In genomic region chr17:49763735-49764558, GRCh38 we compare ENCODE assay signal across 8 cellular contexts. TPM values are rescaled to one million over a fixed set of nuclear protein-coding genes. Genes with fewer than 3 reads are reported as not detected.
DNase-seq lines count a peak whose midpoint lies in the region; ATAC-seq and TF ChIP-seq lines count a peak whose summit lies in the region.

TSS of gene FAM117A (minus strand) at chr17:49764131. CDS start at chr17:49764087, 44 bp downstream.

- CTCF ChIA-PET in CD4-positive, alpha-beta T cell (lab: Charles Lee): interaction anchor here (0.8 to 8.3 kb wide), 6 partner anchors 12 to 194 kb away, joined by 3 to 67 read pairs (median 12); partner anchors contain the start of gene SLC35B1

- POLR2A ChIA-PET in CD4-positive, alpha-beta T cell (lab: Charles Lee): interaction anchor here (0.6 to 9.5 kb wide), 31 partner anchors 8 to 1717 kb away, joined by 3 to 253 read pairs (median 5); partner anchors contain the start of genes KAT7, NFE2L1, PHB1 and SLC35B1

- ATAC-seq in CD4-positive, alpha-beta T cell (ENCODE audit: poor library complexity): peak; percentile 87
- ATAC-seq in GM19452 (IDR thresholded peaks at IDR 0.05; ENCODE audit: unreplicated experiment): peak; percentile 96
- ATAC-seq in HG03575 (IDR thresholded peaks at IDR 0.05; ENCODE audit: extremely low read depth, insufficient number of reproducible peaks, low FRiP score, unreplicated experiment): peak; percentile 84

- no peaks in the 10 kb centered on the region for H3K9me3 Mint-ChIP-seq in CD4-positive, alpha-beta T cell

- peak within 1 kb of the TSS; percentile 76 for H3K27ac Mint-ChIP-seq in CD4-positive, alpha-beta T cell

- peaks cover 13 to 34% of the 10 kb centered on the region in 2 donors for H3K4me1 ChIP-seq in duodenal mucosa (ENCODE audit: control insufficient read depth in 1 of 2, insufficient read depth in 2 of 2, low read length in 2 of 2)

- no peaks in the 10 kb centered on the region for H3K9me3 ChIP-seq in CD4-positive, alpha-beta T cell (ENCODE audit: control insufficient read depth, low read length)
- no peaks in the 10 kb centered on the region for H3K9me3 ChIP-seq in duodenal mucosa (ENCODE audit: control insufficient read depth in 1 of 2, low read length in 2 of 2)

- H3K27me3 Mint-ChIP-seq in CD4-positive, alpha-beta T cell: no peaks in the 10 kb centered on the region

- H3K9ac ChIP-seq in duodenal mucosa (ENCODE audit: low read depth in 1 of 2, low read length in 2 of 2): peak within 1 kb of the TSS; percentile 51 to 65

- H3K36me3 Mint-ChIP-seq in CD4-positive, alpha-beta T cell (ENCODE audit: low read depth): peaks cover 25% of the 10 kb centered on the region

- intact Hi-C loops in CD4-positive, alpha-beta T cell (cut with DNase I, micrococcal nuclease): loop anchor here (1.0 to 2.0 kb wide), 5 partner anchors 15 to 56 kb away; partner anchors contain the start of gene KAT7 (in 2 of the 2)
- intact Hi-C loops in lower leg skin (cut with DNase I; ENCODE audit: low total_unique reads): no loop called here

- H3K27me3 ChIP-seq in CD4-positive, alpha-beta T cell (ENCODE audit: control insufficient read depth, insufficient read depth, low read length): no peaks in the 10 kb centered on the region
- no peaks in the 10 kb centered on the region for H3K27me3 ChIP-seq in duodenal mucosa (ENCODE audit: control insufficient read depth in 1 of 2, insufficient read depth in 2 of 2, low read length in 2 of 2)

- H3K4me3 Mint-ChIP-seq in CD4-positive, alpha-beta T cell: peak within 1 kb of the TSS; percentile 95

- H3K4me1 Mint-ChIP-seq in CD4-positive, alpha-beta T cell (ENCODE audit: low read depth): peaks cover 54% of the 10 kb centered on the region

- H3K27ac ChIP-seq in CD4-positive, alpha-beta T cell (ENCODE audit: low read depth, low read length): peak within 1 kb of the TSS; percentile 67
- no peak within 1 kb of the TSS for H3K27ac ChIP-seq in duodenal mucosa (ENCODE audit: low read depth, low read length)

- no peak for TF ChIP-seq CTCF in CD4-positive, alpha-beta T cell (IDR thresholded peaks at IDR 0.05)
- no peak for TF ChIP-seq CTCF in lower leg skin (IDR thresholded peaks at IDR 0.05)

- H3K4me3 ChIP-seq in duodenal mucosa (ENCODE audit: low read depth in 1 of 2, low read length in 2 of 2) (peak within 1 kb of the TSS; percentile 77 to 81), lower leg skin (ENCODE audit: low read depth, poor library complexity, severe bottlenecking) (peak within 1 kb of the TSS; percentile 58)

- no peak for TF ChIP-seq POLR2A in lower leg skin (IDR thresholded peaks at IDR 0.05)

- DNase-seq in CD4-positive, alpha-beta T cell: peak; percentile 91 to 99 (median 92)
- peak; percentile 99 for DNase-seq in NCI-H82 treated with DMSO at 0.1 percent for 48 hours (lab: John Stamatoyannopoulos, UW; ENCODE audit: unreplicated experiment)
- peak; percentile 96 to 97 for DNase-seq in activated CD4-positive, alpha-beta T cell treated with anti-CD3 and anti-CD28 coated beads, Interleukin-2, amount 50 U/mL, for 48 hours
- peak; percentile 97 to 99 for DNase-seq in lower leg skin (ENCODE audit: low spot score in 2 of 2)
- DNase-seq in stimulated activated CD4-positive, alpha-beta T cell treated with anti-CD3 and anti-CD28 coated beads, Interleukin-4, amount 100 ng/mL, for 4 hours: peak; percentile 85 to 98

- 0 to 2% methylated on average over 27 to 30 of the region's 53 CpGs for WGBS in lower leg skin, 2 donors

- no peaks in the 10 kb centered on the region for H3K36me3 ChIP-seq in duodenal mucosa (ENCODE audit: control insufficient read depth in 1 of 2, insufficient read depth in 2 of 2, low read length in 2 of 2)

RNA-seq across cellular contexts. Expression of gene FAM117A, which starts in this region (rescaled TPM):
- 10 to 100 TPM; 23.2 to 26.5 TPM for total RNA-seq in CD4-positive, alpha-beta T cell
- total RNA-seq in lower leg skin: 10 to 100 TPM; 21.8 to 39.7 (median 26.4) TPM
